9 cellular contexts compared by ENCODE assay signal in the genomic region with DNA sequence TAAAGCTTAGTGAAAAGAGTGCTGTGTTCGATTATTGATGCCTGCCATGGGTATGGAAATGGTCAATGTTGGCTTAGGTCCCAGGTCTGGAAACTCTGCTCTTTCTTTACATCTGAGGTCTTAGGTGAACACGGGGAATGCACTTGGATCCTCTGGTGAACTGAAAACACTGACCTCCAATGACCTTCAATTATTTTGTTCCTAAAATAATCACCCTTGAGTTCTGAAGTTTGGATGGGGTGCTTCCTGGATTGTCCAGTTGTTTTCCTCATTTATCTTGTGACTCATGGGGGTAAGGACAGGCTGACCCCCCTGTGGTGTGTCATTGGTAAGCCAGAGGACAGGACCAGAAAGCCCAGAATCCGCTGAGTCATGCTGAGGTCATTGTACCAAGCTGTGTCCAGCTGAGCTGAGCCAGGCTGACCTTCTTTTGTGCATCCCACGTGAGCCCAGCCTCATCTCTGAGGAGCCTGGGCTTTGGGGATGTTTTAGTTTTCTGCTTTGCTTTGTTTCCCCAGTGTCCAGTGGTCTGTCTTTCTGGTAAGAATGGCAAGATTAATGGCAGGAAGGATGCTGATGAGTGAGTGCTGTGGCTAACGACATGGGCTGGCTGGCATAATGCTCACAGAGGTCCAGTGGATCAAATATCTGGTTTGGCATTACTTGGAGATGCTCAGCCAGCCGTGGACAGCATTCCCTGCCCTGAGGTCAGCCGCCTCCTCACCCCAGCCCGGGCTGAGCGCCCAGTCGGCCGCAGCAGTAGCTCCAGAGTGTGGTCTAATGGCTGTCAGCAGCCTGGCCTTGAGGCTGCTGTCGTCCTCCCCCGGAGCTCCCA. TPM values are rescaled to one million over a fixed set of nuclear protein-coding genes. Genes with fewer than 3 reads are reported as not detected.
A peak's percentile ranks its signal among the peaks of the same experiment; 100 is the strongest.
DNase-seq lines count a peak whose midpoint lies in the region; ATAC-seq and TF ChIP-seq lines count a peak whose summit lies in the region.
"Had no signal": no experiment of that assay in that cellular context is flagged by ENCODE, and none has a peak within 500 bp of the region (broad histone marks: within the 10 kb centered on the region; RNA-seq: fewer than 3 reads in every experiment).

No MANE protein-coding gene starts in this region.

- H3K4me3 ChIP-seq in lower lobe of right lung (no peak overlapping the region), tibial nerve (no peak overlapping the region)

- peak; percentile 98 for DNase-seq in AG20443 (ENCODE audit: low spot score)
- peak; percentile 89 for DNase-seq in NCI-H226
- DNase-seq in dermis microvascular lymphatic vessel endothelial cell (ENCODE audit: low read depth in 2 of 2), result peak; percentile 64 to 93
- DNase-seq in lower lobe of right lung, result peak; percentile 44
- peak; percentile 60 to 68 for DNase-seq in tibial nerve (ENCODE audit: low spot score in 2 of 2)
- no peak for DNase-seq in stimulated activated naive CD8-positive, alpha-beta T cell treated with anti-CD3 and anti-CD28 coated beads, Interleukin-15, amount 100 ng/mL, for 72 hours
- DNase-seq in NCI-H2081 (lab: John Stamatoyannopoulos, UW), result no peak
- no peak for DNase-seq in stimulated activated CD4-positive, alpha-beta T cell treated with anti-CD3 and anti-CD28 coated beads, Interleukin-4, amount 100 ng/mL, for 4 hours

- H3K4me3 Mint-ChIP-seq in stimulated activated naive CD8-positive, alpha-beta T cell treated with anti-CD3 and anti-CD28 coated beads, Interleukin-15, amount 100 ng/mL, for 72 hours, result no peak overlapping the region
- H3K4me3 Mint-ChIP-seq: dendritic cell treated with granulocyte-macrophage colony-stimulating factor and Interleukin-4, amounts not matched to agents 40 ng/mL and 50 ng/mL, for 4 days had no signal

- ATAC-seq in lower lobe of right lung, result peak; percentile 54 to 59
- ATAC-seq in stimulated activated naive CD8-positive, alpha-beta T cell treated with anti-CD3 and anti-CD28 coated beads, Interleukin-15, amount 100 ng/mL, for 72 hours, result no peak

- no peak for TF ChIP-seq CTCF in lower lobe of right lung (IDR thresholded peaks at IDR 0.05)
- TF ChIP-seq CTCF in tibial nerve (IDR thresholded peaks at IDR 0.05), result no peak

- no peaks in the 10 kb centered on the region for H3K9me3 ChIP-seq in lower lobe of right lung
- H3K9me3 ChIP-seq in tibial nerve, result no peaks in the 10 kb centered on the region

- peaks cover 35% of the 10 kb centered on the region for H3K4me1 Mint-ChIP-seq in stimulated activated naive CD8-positive, alpha-beta T cell treated with anti-CD3 and anti-CD28 coated beads, Interleukin-15, amount 100 ng/mL, for 72 hours

- peak in 1 of 2 donors; percentile 67 for TF ChIP-seq EP300 in tibial nerve (IDR thresholded peaks at IDR 0.05)

- H3K4me1 ChIP-seq in lower lobe of right lung, result no peaks in the 10 kb centered on the region
- H3K4me1 ChIP-seq in tibial nerve, result peaks cover 0 to 12% (median 8%) of the 10 kb centered on the region in 4 donors

- no peaks in the 10 kb centered on the region for H3K9me3 Mint-ChIP-seq in stimulated activated naive CD8-positive, alpha-beta T cell treated with anti-CD3 and anti-CD28 coated beads, Interleukin-15, amount 100 ng/mL, for 72 hours
- H3K9me3 Mint-ChIP-seq: dendritic cell treated with granulocyte-macrophage colony-stimulating factor and Interleukin-4, amounts not matched to agents 40 ng/mL and 50 ng/mL, for 4 days had no signal

- no peak for TF ChIP-seq POLR2A in tibial nerve (IDR thresholded peaks at IDR 0.05)

- H3K27me3 Mint-ChIP-seq in stimulated activated naive CD8-positive, alpha-beta T cell treated with anti-CD3 and anti-CD28 coated beads, Interleukin-15, amount 100 ng/mL, for 72 hours, result no peaks in the 10 kb centered on the region
- H3K27me3 Mint-ChIP-seq: dendritic cell treated with granulocyte-macrophage colony-stimulating factor and Interleukin-4, amounts not matched to agents 40 ng/mL and 50 ng/mL, for 4 days had no signal

- intact Hi-C loops in lower lobe of right lung (cut with DNase I), result no loop called here

- WGBS in tibial nerve, 2 donors, result 33 to 39% methylated on average over 9 to 13 of the region's 13 CpGs

- H3K36me3 ChIP-seq in lower lobe of right lung (peaks cover 39% of the 10 kb centered on the region), tibial nerve (peaks cover 0 to 10% (median 7%) of the 10 kb centered on the region in 3 donors)

- H3K27ac ChIP-seq in lower lobe of right lung, result no peak overlapping the region
- peak overlapping the region in 3 of 4 donors; percentile 46 to 84 (median 62) for H3K27ac ChIP-seq in tibial nerve

- H3K27ac Mint-ChIP-seq in stimulated activated naive CD8-positive, alpha-beta T cell treated with anti-CD3 and anti-CD28 coated beads, Interleukin-15, amount 100 ng/mL, for 72 hours, result peak overlapping the region in 1 of 2 donors; percentile 22
- H3K27ac Mint-ChIP-seq: dendritic cell treated with granulocyte-macrophage colony-stimulating factor and Interleukin-4, amounts not matched to agents 40 ng/mL and 50 ng/mL, for 4 days had no signal

- H3K27me3 ChIP-seq in lower lobe of right lung (ENCODE audit: low read depth) (no peaks in the 10 kb centered on the region), tibial nerve (no peaks in the 10 kb centered on the region)

RNA-seq across cellular contexts. Expression of gene AMPD3, which starts 35.6 kb away (rescaled TPM):
- total RNA-seq in dermis microvascular lymphatic vessel endothelial cell (1.3 and 3.5 TPM in 2 replicates), lower lobe of right lung (9.8 TPM), tibial nerve (1 to 10 TPM; 1.0 to 8.7 (median 3.7) TPM)

RNA-seq across cellular contexts. Expression of gene RNF141, which starts 50.4 kb away (rescaled TPM):
- 38.0 and 48.9 TPM in 2 replicates for total RNA-seq in dermis microvascular lymphatic vessel endothelial cell
- 55.2 TPM for total RNA-seq in lower lobe of right lung
- 10 to 100 TPM; 27.6 to 49.2 (median 40.5) TPM for total RNA-seq in tibial nerve

Comparison
In these comparisons a context has a peak if more than half of its experiments do, and no peak if none do; other contexts are left out.
1. DNase-seq: peak in AG20443 (single experiment), NCI-H226 (single experiment), dermis microvascular lymphatic vessel endothelial cell (2 of 2), lower lobe of right lung (single experiment) and tibial nerve (2 of 2); none in stimulated activated naive CD8-positive, alpha-beta T cell treated with anti-CD3 and anti-CD28 coated beads, Interleukin-15, amount 100 ng/mL, for 72 hours (0 of 2), NCI-H2081 (0 of 2) and stimulated activated CD4-positive, alpha-beta T cell treated with anti-CD3 and anti-CD28 coated beads, Interleukin-4, amount 100 ng/mL, for 4 hours (0 of 2).